Comparison of ENCODE assay signal across 7 cellular contexts in genomic region chr6:168227840-168228239, GRCh38.
"Had no signal": no experiment of that assay in that cellular context is flagged by ENCODE, and none has a peak within 500 bp of the region (broad histone marks: within the 10 kb centered on the region; RNA-seq: fewer than 3 reads in every experiment).

No MANE protein-coding gene starts in this region.

- H3K4me3 ChIP-seq: GM23338, HAP-1 had no signal

- ATAC-seq: GM23338, HCT116, HepG2 had no signal

- H3K27ac ChIP-seq: HL-60 had no signal

- H2AFZ ChIP-seq: GM23338 had no signal

- H3K4me1 ChIP-seq: HAP-1 had no signal

- H3K36me3 ChIP-seq: HAP-1 had no signal

- H3K9me3 ChIP-seq: HAP-1 had no signal

- DNase-seq: HFFc6, KBM-7 had no signal
